ENCODE assay signal across 13 cellular contexts in the genomic region with DNA sequence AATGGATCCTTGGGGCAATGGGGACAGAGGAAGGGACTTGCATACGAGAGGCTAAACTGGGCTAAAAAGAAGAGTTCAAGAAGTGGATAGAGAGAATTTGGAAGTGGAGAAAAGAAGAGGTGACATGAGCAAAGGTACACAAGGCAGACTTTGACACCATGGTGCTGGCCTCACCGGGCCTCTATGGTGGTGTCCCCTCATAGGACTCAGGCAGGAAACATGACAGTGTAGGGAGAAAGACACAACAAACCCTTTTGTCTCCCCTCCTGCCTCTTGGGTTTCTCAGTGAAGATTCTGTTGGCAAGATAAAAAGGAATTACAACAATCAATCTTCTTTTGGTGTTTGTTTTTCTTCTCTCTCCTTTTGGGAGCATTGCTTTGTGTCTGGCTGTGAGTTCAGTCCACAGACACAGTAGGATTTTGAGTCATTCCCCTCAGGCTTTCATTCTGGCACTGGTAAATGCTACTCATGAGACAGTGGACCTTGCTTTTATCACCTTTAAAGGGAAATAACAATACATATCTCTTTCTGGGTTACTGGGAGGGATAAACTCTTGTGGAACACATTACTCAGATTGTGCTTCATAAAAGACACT.
A peak's percentile ranks its signal among the peaks of the same experiment; 100 is the strongest.
DNase-seq lines count a peak whose midpoint lies in the region; TF ChIP-seq lines count a peak whose summit lies in the region.
"Had no signal": no experiment of that assay in that cellular context is flagged by ENCODE, and none has a peak within 500 bp of the region (broad histone marks: within the 10 kb centered on the region; RNA-seq: fewer than 3 reads in every experiment).

No MANE protein-coding gene starts in this region.

- DNase-seq in GM04503 (ENCODE audit: low read depth) (peak; percentile 86), ascending aorta (ENCODE audit: low spot score in 2 of 2) (no peak), foreskin fibroblast (peak; percentile 75 to 85), sigmoid colon (no peak), NAMALWA (ENCODE audit: low spot score) (no peak), RPMI8226 (no peak), T-helper 2 cell (no peak), cerebellum (ENCODE audit: low spot score) (no peak)
- DNase-seq: CD8-positive, alpha-beta T cell; effector memory CD8-positive, alpha-beta T cell; naive B cell; NCI-H2029 treated with DMSO at 0.1 percent for 48 hours had no signal

- 89 to 94% methylated on average over 2 of the region's 2 CpGs for WGBS in sigmoid colon, 2 donors

- H3K4me3 ChIP-seq in ascending aorta (no peak overlapping the region), foreskin fibroblast (ENCODE audit: low read depth in 1 of 2, low read length in 2 of 2) (no peak overlapping the region), sigmoid colon (no peak overlapping the region)
- H3K4me3 ChIP-seq: K562 had no signal

- no peak for TF ChIP-seq EP300 in sigmoid colon (IDR thresholded peaks at IDR 0.05)

- H3K9me3 ChIP-seq in ascending aorta (no peaks in the 10 kb centered on the region), sigmoid colon (no peaks in the 10 kb centered on the region)

- H3K36me3 ChIP-seq in ascending aorta = no peaks in the 10 kb centered on the region
- H3K36me3 ChIP-seq in sigmoid colon = no peaks in the 10 kb centered on the region

- TF ChIP-seq CTCF in ascending aorta (IDR thresholded peaks at IDR 0.05) (no peak), foreskin fibroblast (IDR thresholded peaks at IDR 0.05; ENCODE audit: low read depth, low read length) (no peak), sigmoid colon (IDR thresholded peaks at IDR 0.05) (no peak)

- H3K27me3 ChIP-seq in ascending aorta (no peaks in the 10 kb centered on the region), sigmoid colon (no peaks in the 10 kb centered on the region)

- intact Hi-C loops in ascending aorta (cut with DNase I) = loop anchor here (10.0 kb wide), 5 partner anchors 469 to 1011 kb away; a partner anchor contains a TSS
- intact Hi-C loops in sigmoid colon (cut with DNase I) = no loop called here

- no peak for TF ChIP-seq POLR2A in sigmoid colon (IDR thresholded peaks at IDR 0.05)

- peak overlapping the region; percentile 83 to 84 for H3K27ac ChIP-seq in ascending aorta
- peak overlapping the region; percentile 52 to 83 (median 63) for H3K27ac ChIP-seq in sigmoid colon

- H3K4me1 ChIP-seq in ascending aorta (peaks cover 9 to 39% of the 10 kb centered on the region in 2 donors), sigmoid colon (peaks cover 0 to 40% (median 35%) of the 10 kb centered on the region in 4 donors)

Comparison
In these comparisons a context has a peak if more than half of its experiments do, and no peak if none do; other contexts are left out.
1. DNase-seq: peak in GM04503 (single experiment) and foreskin fibroblast (2 of 2); none in ascending aorta (0 of 2), sigmoid colon (single experiment), NAMALWA (single experiment), RPMI8226 (single experiment), T-helper 2 cell (0 of 5) and cerebellum (single experiment).